In genomic region chr21:34697826-34698225, GRCh38 we compare ENCODE assay signal across 3 cellular contexts.
TF ChIP-seq lines count a peak whose summit lies in the region.

No MANE protein-coding gene starts in this region.

TF ChIP-seq in SK-N-SH treated with all-trans-retinoic acid at 6 μM for 48 hours, 23 proteins besides CTCF, POLR2A, EP300 and RAD21:
- no peak for TF ChIP-seq ZNF70 (CRISPR knock-in tag; IDR thresholded peaks at IDR 0.05)
- TF ChIP-seq ARNTL (CRISPR knock-in tag; IDR thresholded peaks at IDR 0.05; ENCODE audit: borderline replicate concordance, low read depth): no peak
- TF ChIP-seq ZC3H10 (CRISPR knock-in tag; IDR thresholded peaks at IDR 0.05): no peak
- peak; percentile 93 for TF ChIP-seq ZFP3 (CRISPR knock-in tag; IDR thresholded peaks at IDR 0.05)
TF ChIP-seq in SK-N-SH treated with all-trans-retinoic acid at 6 μM for 48 hours: peak in this region for 1.

TF ChIP-seq in SK-N-SH, 30 proteins besides CTCF, POLR2A, EP300 and RAD21:
- TF ChIP-seq FOXM1 (IDR thresholded peaks at IDR 0.05; ENCODE audit: low read depth) (no peak), NFIC (IDR thresholded peaks at IDR 0.05; ENCODE audit: borderline replicate concordance) (no peak)
TF ChIP-seq in SK-N-SH: peak in this region for 0.

TF ChIP-seq in IMR-90, 13 proteins besides CTCF, POLR2A, EP300 and RAD21:
- TF ChIP-seq CHD1 (IDR thresholded peaks at IDR 0.05; ENCODE audit: low read depth, low read length) (no peak), CEBPB (IDR thresholded peaks at IDR 0.05; ENCODE audit: low read depth, low read length) (no peak), FOS (IDR thresholded peaks at IDR 0.05; ENCODE audit: low read depth, low read length) (no peak), USF2 (IDR thresholded peaks at IDR 0.05; ENCODE audit: low read depth, low read length) (no peak), BHLHE40 (IDR thresholded peaks at IDR 0.05; ENCODE audit: low read depth, low read length) (no peak), MAFK (IDR thresholded peaks at IDR 0.05; ENCODE audit: low read depth, low read length) (no peak), SMC3 (IDR thresholded peaks at IDR 0.05; ENCODE audit: low read depth, low read length) (no peak), MXI1 (IDR thresholded peaks at IDR 0.05; ENCODE audit: borderline replicate concordance, low read depth, low read length) (no peak), MAZ (IDR thresholded peaks at IDR 0.05; ENCODE audit: borderline replicate concordance, low read depth, low read length) (no peak), NFE2L2 (IDR thresholded peaks at IDR 0.05; ENCODE audit: low read depth, low read length) (no peak), RFX5 (IDR thresholded peaks at IDR 0.05; ENCODE audit: low read depth, low read length) (no peak), RCOR1 (IDR thresholded peaks at IDR 0.05; ENCODE audit: insufficient replicate concordance, low read length) (no peak), ELK1 (IDR thresholded peaks at IDR 0.05; ENCODE audit: borderline replicate concordance, low read depth, low read length) (no peak)
